1 cellular context compared by ENCODE assay signal in genomic region chr12:57473392-57473791, GRCh38.
TF ChIP-seq lines count a peak whose summit lies in the region.

No MANE protein-coding gene starts in this region.

TF ChIP-seq in H1, 55 proteins besides CTCF, POLR2A, EP300 and RAD21:
- TF ChIP-seq SIX5 (IDR thresholded peaks at IDR 0.05; ENCODE audit: low read depth, low read length) (no peak), BCL11A (IDR thresholded peaks at IDR 0.05; ENCODE audit: low read depth in 2 of 2, low read length in 2 of 2) (no peak), HDAC2 (IDR thresholded peaks at IDR 0.05; ENCODE audit: borderline replicate concordance in 1 of 2, low read depth in 2 of 2, low read length in 2 of 2) (no peak), MAFK (IDR thresholded peaks at IDR 0.05; ENCODE audit: low read depth, low read length) (no peak), KDM5A (IDR thresholded peaks at IDR 0.05; ENCODE audit: low read length) (no peak), CHD7 (IDR thresholded peaks at IDR 0.05; ENCODE audit: insufficient replicate concordance, low read length) (no peak), TEAD4 (IDR thresholded peaks at IDR 0.05; ENCODE audit: low read depth, low read length) (no peak), SP4 (IDR thresholded peaks at IDR 0.05; ENCODE audit: low read length) (no peak)
